ENCODE assay signal across 9 cellular contexts in genomic region chr14:69715725-69716482, GRCh38. TPM values are rescaled to one million over a fixed set of nuclear protein-coding genes. Genes with fewer than 3 reads are reported as not detected.
DNase-seq lines count a peak whose midpoint lies in the region; ATAC-seq, FAIRE-seq and TF ChIP-seq lines count a peak whose summit lies in the region.
"Had no signal": no experiment of that assay in that cellular context is flagged by ENCODE, and none has a peak within 500 bp of the region (broad histone marks: within the 10 kb centered on the region; RNA-seq: fewer than 3 reads in every experiment).

No MANE protein-coding gene starts in this region.

- peak overlapping the region; percentile 14 for H3K4me3 ChIP-seq in coronary artery
- H3K4me3 ChIP-seq in lower lobe of right lung: no peak overlapping the region
- H3K4me3 ChIP-seq in thyroid gland (replicated peaks in 1 of 3): no peak overlapping the region
- H3K4me3 ChIP-seq: SK-N-MC had no signal

- peak; percentile 34 to 39 for ATAC-seq in lower lobe of right lung
- no peak for ATAC-seq in HG02981 (IDR thresholded peaks at IDR 0.05; ENCODE audit: unreplicated experiment)

- H3K27me3 ChIP-seq in lower lobe of right lung (ENCODE audit: low read depth) (no peaks in the 10 kb centered on the region), thyroid gland (no peaks in the 10 kb centered on the region)

- H3K36me3 ChIP-seq in lower lobe of right lung (peaks cover 16% of the 10 kb centered on the region), thyroid gland (peaks cover 5 to 9% of the 10 kb centered on the region in 2 donors)

- TF ChIP-seq CTCF in coronary artery (IDR thresholded peaks at IDR 0.05) (no peak), lower lobe of right lung (IDR thresholded peaks at IDR 0.05) (no peak), thyroid gland (IDR thresholded peaks at IDR 0.05) (no peak)

- no peak for FAIRE-seq in RCC 7860 (lab: Jason Lieb, UNC)

- no peak for TF ChIP-seq POLR2A in thyroid gland (IDR thresholded peaks at IDR 0.05)

- H3K9me3 ChIP-seq in lower lobe of right lung (no peaks in the 10 kb centered on the region), thyroid gland (no peaks in the 10 kb centered on the region)

- WGBS in thyroid gland, 2 donors: 54 to 55% methylated on average over 13 of the region's 13 CpGs

- H3K27ac ChIP-seq in coronary artery: peak overlapping the region; percentile 46 to 81
- peak overlapping the region; percentile 47 for H3K27ac ChIP-seq in lower lobe of right lung
- H3K27ac ChIP-seq in thyroid gland: peak overlapping the region; percentile 51 to 71 (median 62)
- H3K27ac ChIP-seq: SK-N-MC had no signal

- intact Hi-C loops in lower lobe of right lung (cut with DNase I) (no loop called here), thyroid gland (cut with DNase I) (loop anchor here (10.0 kb wide), 1 partner anchor 61 kb away; no protein-coding TSS in a partner anchor)

- peak; percentile 41 for DNase-seq in DMS153 (lab: John Stamatoyannopoulos, UW)
- DNase-seq in DMS153 treated with DMSO at 0.1 percent for 48 hours (lab: John Stamatoyannopoulos, UW; ENCODE audit: unreplicated experiment): no peak
- peak; percentile 75 for DNase-seq in NCI-H748 treated with DMSO at 0.1 percent for 48 hours (lab: John Stamatoyannopoulos, UW)
- peak; percentile 94 for DNase-seq in coronary artery (ENCODE audit: low spot score)
- DNase-seq in lower lobe of right lung: peak; percentile 71
- peak; percentile 86 to 91 for DNase-seq in thyroid gland
- no peak for DNase-seq in RCC 7860 (ENCODE audit: low spot score)

- H3K4me1 ChIP-seq in lower lobe of right lung (peaks cover 92% of the 10 kb centered on the region), thyroid gland (peaks cover 55 to 78% of the 10 kb centered on the region in 2 donors)

RNA-seq across cellular contexts. Expression of gene SRSF5, which starts 51.0 kb away (rescaled TPM):
- total RNA-seq in lower lobe of right lung (298 TPM), thyroid gland (100 to 1,000 TPM; 326 to 969 (median 539) TPM)

Comparison
In these comparisons a context has a peak if more than half of its experiments do, and no peak if none do; other contexts are left out.
1. DNase-seq: peak in DMS153 (single experiment), NCI-H748 treated with DMSO at 0.1 percent for 48 hours (single experiment), coronary artery (single experiment), lower lobe of right lung (single experiment) and thyroid gland (2 of 2); none in DMS153 treated with DMSO at 0.1 percent for 48 hours (single experiment) and RCC 7860 (single experiment).
2. Peak in every context shown above with its lines, with median percentiles within 50 percentile points of each other: H3K27ac ChIP-seq.